Comparison of ENCODE assay signal across 8 cellular contexts in the genomic region with DNA sequence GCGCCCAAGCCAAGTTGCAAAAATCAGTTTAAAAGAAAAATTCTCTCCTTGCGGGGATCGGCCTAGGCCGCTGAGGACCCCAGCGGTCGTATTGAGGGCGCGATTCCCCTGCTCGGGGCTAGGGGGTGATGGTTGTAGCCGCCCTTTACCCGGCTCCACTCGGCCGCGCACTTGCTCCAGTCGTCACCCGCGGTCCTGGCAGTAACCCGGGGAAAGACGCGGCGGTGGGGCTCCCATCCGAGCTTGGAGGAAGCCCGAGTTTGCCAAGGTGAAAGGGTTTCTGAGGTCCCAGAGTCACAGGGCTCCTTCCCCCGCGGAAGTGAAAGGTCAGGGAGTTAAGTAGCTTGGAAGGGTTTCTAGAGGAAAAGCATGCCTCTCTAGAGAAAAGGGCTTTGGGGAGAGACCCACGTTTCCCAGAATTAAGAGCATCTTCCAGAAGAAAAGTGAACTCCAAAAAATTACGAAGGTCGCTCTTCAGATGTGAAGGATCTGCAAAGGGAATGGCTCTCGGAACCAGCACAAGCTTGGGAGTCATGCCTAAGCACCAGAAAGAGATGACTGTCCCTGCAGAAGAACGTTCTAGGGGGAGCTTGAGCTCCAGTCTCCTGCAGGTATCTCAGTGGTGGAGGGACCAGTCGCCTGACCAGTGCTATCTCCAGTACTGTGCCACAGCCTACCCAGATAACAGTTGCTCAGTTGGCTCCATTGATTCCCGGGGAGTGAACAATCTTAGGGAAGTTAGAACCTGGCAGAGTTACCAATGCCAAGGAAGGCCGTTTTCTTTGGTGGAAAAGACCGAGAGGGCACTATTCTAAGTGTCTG. TPM values are rescaled to one million over a fixed set of nuclear protein-coding genes. Genes with fewer than 3 reads are reported as not detected.
A peak's percentile ranks its signal among the peaks of the same experiment; 100 is the strongest.
DNase-seq lines count a peak whose midpoint lies in the region; ATAC-seq and TF ChIP-seq lines count a peak whose summit lies in the region.

No MANE protein-coding gene starts in this region.

- TF ChIP-seq CTCF in CD8-positive, alpha-beta T cell (IDR thresholded peaks at IDR 0.05): no peak
- TF ChIP-seq CTCF in VCaP (conservative IDR thresholded peaks at IDR 0.05) (0 out of 2 replicates have a peak, but pooled peaks have one; percentile 12), lower lobe of right lung (IDR thresholded peaks at IDR 0.05) (no peak)

- peaks cover 34% of the 10 kb centered on the region for H3K36me3 Mint-ChIP-seq in CD8-positive, alpha-beta T cell

- CTCF ChIA-PET in CD8-positive, alpha-beta T cell (lab: Charles Lee): interaction anchor here (2.3 kb wide), 1 partner anchor 29 kb away, joined by 8 read pairs; no protein-coding TSS in a partner anchor

- H3K9me3 ChIP-seq in CD8-positive, alpha-beta T cell (ENCODE audit: low read length): no peaks in the 10 kb centered on the region
- H3K9me3 ChIP-seq in HUES48 (ENCODE audit: control insufficient read depth, insufficient read depth, low read length): no peaks in the 10 kb centered on the region
- no peaks in the 10 kb centered on the region for H3K9me3 ChIP-seq in lower lobe of right lung

- peak overlapping the region; percentile 93 for H3K4me3 Mint-ChIP-seq in CD8-positive, alpha-beta T cell

- H3K27me3 ChIP-seq in CD8-positive, alpha-beta T cell (ENCODE audit: insufficient read depth, low read length): no peaks in the 10 kb centered on the region
- 0 out of 2 replicates have a peak, but pooled peaks cover 2% of the 10 kb centered on the region for H3K27me3 ChIP-seq in HUES48 (ENCODE audit: control insufficient read depth, insufficient read depth, low read length)
- H3K27me3 ChIP-seq in lower lobe of right lung (ENCODE audit: low read depth): no peaks in the 10 kb centered on the region

- DNase-seq in CD8-positive, alpha-beta T cell: peak in 4 of 7 experiments; percentile 16 to 45 (median 26)
- DNase-seq in dermis blood vessel endothelial cell (peak; percentile 49), lower lobe of right lung (peak; percentile 66), GF-D8 (lab: John Stamatoyannopoulos, UW) (no peak)
- peak; percentile 60 for DNase-seq in stimulated activated CD8-positive, alpha-beta memory T cell treated with anti-CD3 and anti-CD28 coated beads, Interleukin-4, amount 100 ng/mL, for 48 hours

- ATAC-seq in CD8-positive, alpha-beta T cell: peak; percentile 5
- ATAC-seq in GM19467 (IDR thresholded peaks at IDR 0.05; ENCODE audit: unreplicated experiment) (peak; percentile 1), lower lobe of right lung (peak; percentile 37 to 43)

- peak overlapping the region; percentile 94 for H3K4me3 ChIP-seq in CD8-positive, alpha-beta T cell (ENCODE audit: low read depth, low read length)
- H3K4me3 ChIP-seq in HUES48 (ENCODE audit: low read depth, low read length) (peak overlapping the region; percentile 84), lower lobe of right lung (peak overlapping the region; percentile 65)

- no peaks in the 10 kb centered on the region for H3K27me3 Mint-ChIP-seq in CD8-positive, alpha-beta T cell (ENCODE audit: low read depth)

- H3K9ac ChIP-seq in HUES48 (ENCODE audit: low read depth, low read length): peak overlapping the region; percentile 79

- peaks cover 24% of the 10 kb centered on the region for H3K4me1 Mint-ChIP-seq in CD8-positive, alpha-beta T cell (ENCODE audit: low read depth)

- intact Hi-C loops in CD8-positive, alpha-beta T cell (cut with DNase I, micrococcal nuclease): loop anchor here (1.0 to 10.0 kb wide), 10 partner anchors 15 to 1923 kb away; partner anchors contain the start of genes DCAF16 (in 2 of the 2), LCORL (in 2 of the 2), MED28 (in 2 of the 2) and NCAPG (in 2 of the 2)
- intact Hi-C loops in lower lobe of right lung (cut with DNase I): no loop called here

- POLR2A ChIA-PET in CD8-positive, alpha-beta T cell (lab: Charles Lee): interaction anchor here (0.9 to 1.6 kb wide), 3 partner anchors 37 to 221 kb away, joined by 3 to 15 read pairs (median 3); partner anchors contain the start of gene MED28

- peak overlapping the region; percentile 96 for H3K27ac ChIP-seq in CD8-positive, alpha-beta T cell (ENCODE audit: low read depth, low read length)
- H3K27ac ChIP-seq in HUES48 (ENCODE audit: low read depth, low read length) (peak overlapping the region; percentile 88), VCaP (peak overlapping the region; percentile 79), lower lobe of right lung (peak overlapping the region; percentile 91)

- peak overlapping the region; percentile 97 for H3K27ac Mint-ChIP-seq in CD8-positive, alpha-beta T cell

- H3K4me1 ChIP-seq in CD8-positive, alpha-beta T cell (ENCODE audit: insufficient read depth, low read length): peaks cover 20% of the 10 kb centered on the region
- 0 out of 2 replicates have a peak, but pooled peaks cover 6% of the 10 kb centered on the region for H3K4me1 ChIP-seq in HUES48 (ENCODE audit: control insufficient read depth, insufficient read depth, low read length)
- peaks cover 51% of the 10 kb centered on the region for H3K4me1 ChIP-seq in lower lobe of right lung

- H3K36me3 ChIP-seq in CD8-positive, alpha-beta T cell (ENCODE audit: insufficient read depth, low read length): peaks cover 3% of the 10 kb centered on the region
- H3K36me3 ChIP-seq in HUES48 (ENCODE audit: control insufficient read depth, insufficient read depth, low read length) (peaks cover 28% of the 10 kb centered on the region), lower lobe of right lung (peaks cover 24% of the 10 kb centered on the region)

- H3K9me3 Mint-ChIP-seq in CD8-positive, alpha-beta T cell: no peaks in the 10 kb centered on the region

RNA-seq across cellular contexts. Expression of gene LAP3, which starts 0.9 kb away (rescaled TPM):
- total RNA-seq in CD8-positive, alpha-beta T cell: 10 to 100 TPM; 60.1 to 60.2 TPM
- total RNA-seq in dermis blood vessel endothelial cell (217 and 395 TPM in 2 replicates), lower lobe of right lung (125 TPM)

RNA-seq across cellular contexts. Expression of gene MED28, which starts 36.6 kb away (rescaled TPM):
- total RNA-seq in CD8-positive, alpha-beta T cell: 10 to 100 TPM; 60.0 to 64.8 TPM
- total RNA-seq in dermis blood vessel endothelial cell: 11.4 TPM in 2 replicates
- total RNA-seq in lower lobe of right lung: 46.2 TPM
